ENCODE assay signal across 1 cellular context in genomic region chr7:70215491-70215890, GRCh38.
A peak's percentile ranks its signal among the peaks of the same experiment; 100 is the strongest.
TF ChIP-seq lines count a peak whose summit lies in the region.

No MANE protein-coding gene starts in this region.

TF ChIP-seq in K562, 482 proteins besides CTCF, POLR2A, EP300 and RAD21 (continued from another document):
- TF ChIP-seq BCLAF1 (IDR thresholded peaks at IDR 0.05; ENCODE audit: borderline replicate concordance in 1 of 2, control insufficient read depth in 1 of 2, low read depth in 2 of 2, low read length in 1 of 2) (no peak), ATF3 (IDR thresholded peaks at IDR 0.05) (peak; percentile 50), ATF3 (CRISPR knock-in tag; conservative IDR thresholded peaks at IDR 0.05) (no peak)
